1 cellular context compared by ENCODE assay signal in the genomic region with DNA sequence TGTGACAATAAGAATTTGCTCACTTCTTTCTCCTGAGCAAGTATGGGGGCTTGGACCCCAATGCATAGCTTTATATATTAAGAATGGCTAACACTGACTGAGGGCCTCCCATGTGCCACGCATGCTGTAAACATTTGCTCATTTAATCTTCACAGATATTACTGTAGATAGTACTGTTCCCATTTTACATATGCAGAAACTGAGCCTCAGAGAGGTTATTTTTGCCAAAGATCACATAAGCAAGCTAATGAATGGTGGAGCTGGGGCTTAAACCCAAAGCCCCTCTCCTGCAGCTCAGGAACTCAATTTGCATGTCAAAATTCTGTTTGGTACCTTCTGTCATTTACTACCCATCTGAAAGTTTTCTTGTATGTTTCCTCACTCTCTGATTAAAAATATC.
TF ChIP-seq lines count a peak whose summit lies in the region.

No MANE protein-coding gene starts in this region.

TF ChIP-seq in K562, 482 proteins besides CTCF, POLR2A, EP300 and RAD21 (continued from another document):
- TF ChIP-seq, protein P1, sequence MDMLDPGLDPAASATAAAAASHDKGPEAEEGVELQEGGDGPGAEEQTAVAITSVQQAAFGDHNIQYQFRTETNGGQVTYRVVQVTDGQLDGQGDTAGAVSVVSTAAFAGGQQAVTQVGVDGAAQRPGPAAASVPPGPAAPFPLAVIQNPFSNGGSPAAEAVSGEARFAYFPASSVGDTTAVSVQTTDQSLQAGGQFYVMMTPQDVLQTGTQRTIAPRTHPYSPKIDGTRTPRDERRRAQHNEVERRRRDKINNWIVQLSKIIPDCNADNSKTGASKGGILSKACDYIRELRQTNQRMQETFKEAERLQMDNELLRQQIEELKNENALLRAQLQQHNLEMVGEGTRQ (CRISPR knock-in tag; IDR thresholded peaks at IDR 0.05): no peak
- TF ChIP-seq TCF3 (CRISPR knock-in tag; IDR thresholded peaks at IDR 0.05): no peak
TF ChIP-seq in K562: peak in this region for 3.
